ENCODE assay signal across 25 cellular contexts in genomic region chr12:94977766-94978468, GRCh38. TPM values are rescaled to one million over a fixed set of nuclear protein-coding genes. Genes with fewer than 3 reads are reported as not detected.
DNase-seq lines count a peak whose midpoint lies in the region; ATAC-seq, FAIRE-seq and TF ChIP-seq lines count a peak whose summit lies in the region.
"Had no signal": no experiment of that assay in that cellular context is flagged by ENCODE, and none has a peak within 500 bp of the region (broad histone marks: within the 10 kb centered on the region; RNA-seq: fewer than 3 reads in every experiment).

No MANE protein-coding gene starts in this region.

- no peak overlapping the region for H3K4me2 ChIP-seq in A549
- H3K4me2 ChIP-seq: hepatocyte had no signal

- DNase-seq in NCI-H1092 treated with DMSO at 0.1 percent for 48 hours (lab: John Stamatoyannopoulos, UW) (peak; percentile 2), NCI-H1092 (lab: John Stamatoyannopoulos, UW) (no peak), A549 (ENCODE audit: low read depth in 1 of 2, low spot score in 1 of 2) (no peak), NCI-H2171 (lab: John Stamatoyannopoulos, UW) (peak; percentile 25), NCI-H226 (no peak)
- DNase-seq: 8988T; activated B cell treated with CpG ODN at 0.5 μM for 24 hours; activated gamma-delta T cell treated with Interleukin-2 at 50 U/mL for 16 hours; activated T-cell treated with anti-CD3 and anti-CD28 coated beads, Interleukin-2, amount 50 U/mL, for 48 hours; GM23248; HFFc6; mammary epithelial cell; NCI-H2029; ovary; retina; stimulated activated CD4-positive, alpha-beta T cell treated with anti-CD3 and anti-CD28 coated beads, Interleukin-1b, Interleukin-23, amount 100 ng/mL, for 48 hours; T-helper 1 cell; testis; uterus had no signal

- no peak for TF ChIP-seq CTCF in A549 (IDR thresholded peaks at IDR 0.05)

- POLR2A ChIA-PET in A549 (lab: Yijun Ruan, JAX) = no interaction called here

- WGBS in A549 (ENCODE audit: missing lambda C conversion rate) = 90% methylated on average over 4 of the region's 4 CpGs

- no peak overlapping the region for H3K27ac ChIP-seq in A549
- H3K27ac ChIP-seq: gastroesophageal sphincter, GM23248, hepatocyte, ovary, SK-N-MC, testis, uterus had no signal

- H3K9me3 ChIP-seq in A549 = no peaks in the 10 kb centered on the region
- H3K9me3 ChIP-seq: gastroesophageal sphincter, ovary, testis, uterus had no signal

- TF ChIP-seq POLR2A in A549 (IDR thresholded peaks at IDR 0.05; ENCODE audit: low read length) = no peak

- no peak for ATAC-seq in A549
- ATAC-seq in esophagus mucosa = peak; percentile 53
- no peak for ATAC-seq in activated CD4-positive, CD25-positive, alpha-beta regulatory T cell treated with anti-CD3 and anti-CD28 coated beads, Interleukin-2, amount 50 U/mL, for 24 hours
- no peak for ATAC-seq in GM21528 (IDR thresholded peaks at IDR 0.05; ENCODE audit: low FRiP score, unreplicated experiment)
- ATAC-seq: gastroesophageal sphincter had no signal

- no peak for TF ChIP-seq EP300 in A549 (IDR thresholded peaks at IDR 0.05)

- CTCF ChIA-PET in A549 (lab: Yijun Ruan, JAX) = interaction anchor here (1.2 kb wide), 1 partner anchor 21 kb away, joined by 3 read pairs; no protein-coding TSS in a partner anchor

- no peak for FAIRE-seq in A549 (lab: Jason Lieb, UNC)

- TF ChIP-seq RAD21 in A549 (conservative IDR thresholded peaks at IDR 0.05 in 1 of 2, IDR thresholded peaks at IDR 0.05 in 1 of 2) = no peak

- H3K4me1 ChIP-seq in A549 = no peaks in the 10 kb centered on the region
- H3K4me1 ChIP-seq: testis, uterus had no signal

- no peak overlapping the region for H3K4me3 ChIP-seq in A549
- H3K4me3 ChIP-seq: gastroesophageal sphincter, GM23248, hepatocyte, ovary, SK-N-MC, testis, uterus had no signal

TF ChIP-seq in A549, 52 proteins besides CTCF, POLR2A, EP300 and RAD21:
- TF ChIP-seq TP53 (CRISPR knock-in tag; IDR thresholded peaks at IDR 0.05) (no peak), MAFK (IDR thresholded peaks at IDR 0.05; ENCODE audit: partially characterized antibody) (peak; percentile 22)

RNA-seq across cellular contexts. Expression of gene NDUFA12, which starts 25.6 kb away (rescaled TPM):
- polyA plus RNA-seq in A549 (2011; rRNA removed) (257 and 260 TPM in 2 replicates), A549 (2017; fragmentation: RNase III; extraction: RNeasy Plus Mini Kit Qiagen cat#74134 plus additional on column Dnase treatment) (203 to 209 TPM (median 207 TPM) in 3 replicates)
- 141 and 196 TPM in 2 replicates for polyA plus RNA-seq in A549 (2012; cell fraction: cytosol; rRNA removed)
- polyA plus RNA-seq in A549 (2012; cell fraction: nucleus; rRNA removed) = 71.6 and 107 TPM in 2 replicates
- 66.9 and 83.0 TPM in 2 replicates for polyA minus RNA-seq in A549 (2011; rRNA and poly(A)+ RNA removed)
- total RNA-seq in esophagus mucosa = 91.3 TPM

Comparison
In these comparisons a context has a peak if more than half of its experiments do, and no peak if none do; other contexts are left out.
1. DNase-seq: peak in NCI-H1092 treated with DMSO at 0.1 percent for 48 hours (single experiment) and NCI-H2171 (single experiment); none in NCI-H1092 (single experiment), A549 (0 of 2) and NCI-H226 (single experiment).